Comparison of ENCODE assay signal across 1 cellular context in genomic region chr17:50689956-50690886, GRCh38.
TF ChIP-seq lines count a peak whose summit lies in the region.

No MANE protein-coding gene starts in this region.

TF ChIP-seq in H1, 55 proteins besides CTCF, POLR2A, EP300 and RAD21:
- peak; percentile 65; the same call in 1 of the 2 replicates for TF ChIP-seq MAX (IDR thresholded peaks at IDR 0.05)
- peak; percentile 27; the same call in 1 of the 2 replicates for TF ChIP-seq TBP (IDR thresholded peaks at IDR 0.05; ENCODE audit: low read depth, low read length)
- TF ChIP-seq TEAD4 (IDR thresholded peaks at IDR 0.05; ENCODE audit: low read depth, low read length) = 0 out of 2 replicates have a peak, but pooled peaks have one; percentile 12
- 0 out of 4 replicates have a peak, but pooled peaks of 1 of the 2 experiments have one; percentile 41 for TF ChIP-seq SIN3A (conservative IDR thresholded peaks at IDR 0.05 in 1 of 2, IDR thresholded peaks at IDR 0.05 in 1 of 2; ENCODE audit: low read depth in 1 of 2, low read length in 2 of 2)
- TF ChIP-seq USF2 (IDR thresholded peaks at IDR 0.05; ENCODE audit: low read length) = no peak
- TF ChIP-seq RBBP5 (IDR thresholded peaks at IDR 0.05; ENCODE audit: borderline replicate concordance, low read depth, low read length) = peak; percentile 2; the same call in 1 of the 2 replicates
- TF ChIP-seq SP1 (IDR thresholded peaks at IDR 0.05; ENCODE audit: low read depth, low read length) = no peak
